10 cellular contexts compared by ENCODE assay signal in genomic region chr16:23694707-23695373, GRCh38. TPM values are rescaled to one million over a fixed set of nuclear protein-coding genes. Genes with fewer than 3 reads are reported as not detected.
DNase-seq lines count a peak whose midpoint lies in the region; ATAC-seq and TF ChIP-seq lines count a peak whose summit lies in the region.
"Had no signal": no experiment of that assay in that cellular context is flagged by ENCODE, and none has a peak within 500 bp of the region (broad histone marks: within the 10 kb centered on the region; RNA-seq: fewer than 3 reads in every experiment).

No MANE protein-coding gene starts in this region.

- H3K9me3 Mint-ChIP-seq in natural killer cell, result no peaks in the 10 kb centered on the region
- H3K9me3 Mint-ChIP-seq in activated CD8-positive, alpha-beta memory T cell treated with anti-CD3 and anti-CD28 coated beads, Interleukin-2, amount 10 ng/mL, durations not matched to agents 7 days and 5 days (ENCODE audit: low read depth), result no peaks in the 10 kb centered on the region

- H3K79me2 ChIP-seq in OCI-LY7 (ENCODE audit: insufficient read depth, low read depth, low read length), result no peaks in the 10 kb centered on the region

- H3K4me1 ChIP-seq in OCI-LY7 (ENCODE audit: insufficient read depth, low read length, poor library complexity, severe bottlenecking), result peaks cover 14% of the 10 kb centered on the region

- no peaks in the 10 kb centered on the region for H3K27me3 Mint-ChIP-seq in natural killer cell (ENCODE audit: low read depth in 2 of 2)
- no peaks in the 10 kb centered on the region for H3K27me3 Mint-ChIP-seq in activated CD8-positive, alpha-beta memory T cell treated with anti-CD3 and anti-CD28 coated beads, Interleukin-2, amount 10 ng/mL, durations not matched to agents 7 days and 5 days

- ATAC-seq in natural killer cell (peak in 1 of 3 donors; percentile 36), GM18502 (IDR thresholded peaks at IDR 0.05; ENCODE audit: poor library complexity, unreplicated experiment) (no peak), GM21717 (IDR thresholded peaks at IDR 0.05; ENCODE audit: unreplicated experiment) (no peak)
- ATAC-seq in activated CD8-positive, alpha-beta memory T cell treated with anti-CD3 and anti-CD28 coated beads, Interleukin-2, amount 10 ng/mL, durations not matched to agents 7 days and 5 days, result no peak

- no peaks in the 10 kb centered on the region for H4K20me1 ChIP-seq in OCI-LY7 (ENCODE audit: insufficient read depth, low read length)

- no peak overlapping the region for H3K27ac Mint-ChIP-seq in natural killer cell
- no peak overlapping the region for H3K27ac Mint-ChIP-seq in activated CD8-positive, alpha-beta memory T cell treated with anti-CD3 and anti-CD28 coated beads, Interleukin-2, amount 10 ng/mL, durations not matched to agents 7 days and 5 days

- POLR2A ChIA-PET in OCI-LY7 (lab: Charles Lee), result interaction anchor here (0.6 to 1.4 kb wide), 8 partner anchors 9 to 871 kb away, joined by 3 to 5 read pairs (median 3); no protein-coding TSS in a partner anchor

- DNase-seq in EL (peak; percentile 19), OCI-LY7 (ENCODE audit: low spot score) (peak; percentile 86), foreskin fibroblast (peak; percentile 25 to 54), natural killer cell (no peak), GM20000 (ENCODE audit: low spot score) (no peak)
- DNase-seq in activated CD8-positive, alpha-beta memory T cell treated with anti-CD3 and anti-CD28 coated beads, Interleukin-2, amount 10 ng/mL, durations not matched to agents 7 days and 5 days, result no peak
- DNase-seq: activated T-cell treated with anti-CD3 and anti-CD28 coated beads, Interleukin-2, amount 50 U/mL, for 48 hours had no signal

- peak overlapping the region; percentile 72 for H3K4me2 ChIP-seq in OCI-LY7 (ENCODE audit: low read length)

- CTCF ChIA-PET in OCI-LY7 (lab: Charles Lee; ENCODE audit: unreplicated experiment), result no interaction called here
- CTCF ChIA-PET in activated CD8-positive, alpha-beta memory T cell treated with anti-CD3 and anti-CD28 coated beads, Interleukin-2, amount 10 ng/mL, durations not matched to agents 7 days and 5 days (lab: Charles Lee), result interaction anchor here (0.6 to 1.4 kb wide), 2 partner anchors 8 to 146 kb away, joined by 3 to 5 read pairs; no protein-coding TSS in a partner anchor

- H3K9me3 ChIP-seq in OCI-LY7 (ENCODE audit: low read length), result no peaks in the 10 kb centered on the region

- H3K4me1 Mint-ChIP-seq in natural killer cell, result peaks cover 21 to 35% of the 10 kb centered on the region in 2 donors
- H3K4me1 Mint-ChIP-seq in activated CD8-positive, alpha-beta memory T cell treated with anti-CD3 and anti-CD28 coated beads, Interleukin-2, amount 10 ng/mL, durations not matched to agents 7 days and 5 days, result peaks cover 14% of the 10 kb centered on the region

- no peaks in the 10 kb centered on the region for H3K9me2 ChIP-seq in OCI-LY7 (ENCODE audit: insufficient read depth, low read length)

- H2AFZ ChIP-seq in OCI-LY7 (ENCODE audit: low read length), result peak overlapping the region; percentile 30; the same call in 1 of the 2 replicates

- H3K4me3 ChIP-seq in OCI-LY7 (ENCODE audit: low read depth, low read length, poor library complexity, severe bottlenecking) (peak overlapping the region; percentile 70), foreskin fibroblast (ENCODE audit: low read depth in 1 of 2, low read length in 2 of 2) (no peak overlapping the region)
- H3K4me3 ChIP-seq: lung had no signal

- H3K36me3 Mint-ChIP-seq in natural killer cell, result no peaks in the 10 kb centered on the region
- peaks cover 16% of the 10 kb centered on the region for H3K36me3 Mint-ChIP-seq in activated CD8-positive, alpha-beta memory T cell treated with anti-CD3 and anti-CD28 coated beads, Interleukin-2, amount 10 ng/mL, durations not matched to agents 7 days and 5 days

- peak overlapping the region; percentile 42 for H3K4me3 Mint-ChIP-seq in natural killer cell
- no peak overlapping the region for H3K4me3 Mint-ChIP-seq in activated CD8-positive, alpha-beta memory T cell treated with anti-CD3 and anti-CD28 coated beads, Interleukin-2, amount 10 ng/mL, durations not matched to agents 7 days and 5 days

- peak overlapping the region; percentile 46 for H3K27ac ChIP-seq in OCI-LY7 (ENCODE audit: low read depth, low read length, poor library complexity, severe bottlenecking)

- intact Hi-C loops in OCI-LY7 (cut with micrococcal nuclease; ENCODE audit: unreplicated experiment), result no loop called here
- intact Hi-C loops in natural killer cell (cut with micrococcal nuclease), result no loop called here

- TF ChIP-seq CTCF in OCI-LY7 (conservative IDR thresholded peaks at IDR 0.05; ENCODE audit: low read length), result no peak
- no peak for TF ChIP-seq CTCF in foreskin fibroblast (IDR thresholded peaks at IDR 0.05; ENCODE audit: low read depth, low read length)
- no peak for TF ChIP-seq CTCF in natural killer cell (IDR thresholded peaks at IDR 0.05)
- no peak for TF ChIP-seq CTCF in GM20000 (IDR thresholded peaks at IDR 0.05; ENCODE audit: extremely low read depth, missing control alignments)

- H3K36me3 ChIP-seq in OCI-LY7 (ENCODE audit: insufficient read depth, low read length), result peaks cover 29% of the 10 kb centered on the region

- BruUV-seq in OCI-LY7 (replicated peaks; lab: Mats Ljungman, UMichigan), result no TSS peak

RNA-seq across cellular contexts. Expression of gene PLK1, which starts 16.2 kb away (rescaled TPM):
- 59.6 and 69.5 TPM in 2 replicates for total RNA-seq in OCI-LY7 (2014; rRNA removed; shearing (Covaris generic))
- total RNA-seq in OCI-LY7 (2022) (156 and 164 TPM in 2 replicates), natural killer cell (1 to 10 TPM in 2 of 3 donors, under 1 TPM in 1; 0.66 to 2.9 (median 1.7) TPM)
- total RNA-seq in activated CD8-positive, alpha-beta memory T cell treated with anti-CD3 and anti-CD28 coated beads, Interleukin-2, amount 10 ng/mL, durations not matched to agents 7 days and 5 days, result 100 to 1,000 TPM; 132 to 135 TPM

RNA-seq across cellular contexts. Expression of gene ERN2, which starts 18.2 kb away (rescaled TPM):
- total RNA-seq in OCI-LY7 (2014; rRNA removed; shearing (Covaris generic)), result 1.2 and 1.3 TPM in 2 replicates
- total RNA-seq in OCI-LY7 (2022) (2.5 and 2.6 TPM in 2 replicates), natural killer cell (not detected)
- total RNA-seq in activated CD8-positive, alpha-beta memory T cell treated with anti-CD3 and anti-CD28 coated beads, Interleukin-2, amount 10 ng/mL, durations not matched to agents 7 days and 5 days, result not detected

RNA-seq across cellular contexts. Expression of gene DCTN5, which starts 53.6 kb away (rescaled TPM):
- 37.3 and 42.9 TPM in 2 replicates for total RNA-seq in OCI-LY7 (2014; rRNA removed; shearing (Covaris generic))
- 88.2 and 89.6 TPM in 2 replicates for total RNA-seq in OCI-LY7 (2022)
- 10 to 100 TPM; 60.7 to 72.1 (median 65.8) TPM for total RNA-seq in natural killer cell
- 10 to 100 TPM; 80.4 to 95.9 TPM for total RNA-seq in activated CD8-positive, alpha-beta memory T cell treated with anti-CD3 and anti-CD28 coated beads, Interleukin-2, amount 10 ng/mL, durations not matched to agents 7 days and 5 days

RNA-seq across cellular contexts. Expression of gene PALB2, which starts 53.7 kb away (rescaled TPM):
- 15.1 and 16.6 TPM in 2 replicates for total RNA-seq in OCI-LY7 (2014; rRNA removed; shearing (Covaris generic))
- total RNA-seq in OCI-LY7 (2022) (34.7 and 35.1 TPM in 2 replicates), natural killer cell (10 to 100 TPM; 10.7 to 12.8 (median 10.9) TPM)
- total RNA-seq in activated CD8-positive, alpha-beta memory T cell treated with anti-CD3 and anti-CD28 coated beads, Interleukin-2, amount 10 ng/mL, durations not matched to agents 7 days and 5 days, result 10 to 100 TPM; 23.0 to 26.4 TPM

RNA-seq across cellular contexts. Expression of gene CHP2, which starts 60.0 kb away (rescaled TPM):
- total RNA-seq in OCI-LY7 (2014; rRNA removed; shearing (Covaris generic)), result not detected in 2 replicates
- total RNA-seq in OCI-LY7 (2022) (not detected in 2 replicates), natural killer cell (not detected)
- total RNA-seq in activated CD8-positive, alpha-beta memory T cell treated with anti-CD3 and anti-CD28 coated beads, Interleukin-2, amount 10 ng/mL, durations not matched to agents 7 days and 5 days, result not detected

Comparison
In these comparisons a context has a peak if more than half of its experiments do, and no peak if none do; other contexts are left out.
1. DNase-seq: peak in EL (single experiment), OCI-LY7 (single experiment) and foreskin fibroblast (2 of 2); none in natural killer cell (single experiment), activated CD8-positive, alpha-beta memory T cell treated with anti-CD3 and anti-CD28 coated beads, Interleukin-2, amount 10 ng/mL, durations not matched to agents 7 days and 5 days (single experiment) and GM20000 (single experiment).
2. RNA of gene PLK1, which starts 16.2 kb away (total RNA-seq): 59.6 to 164 TPM in OCI-LY7 and 132 to 135 TPM in activated CD8-positive, alpha-beta memory T cell treated with anti-CD3 and anti-CD28 coated beads, Interleukin-2, amount 10 ng/mL, durations not matched to agents 7 days and 5 days; 0.66 to 2.9 TPM in natural killer cell; every median in the first group is over 10 times any median in the second.